ENCODE assay signal across 8 cellular contexts in the genomic region with DNA sequence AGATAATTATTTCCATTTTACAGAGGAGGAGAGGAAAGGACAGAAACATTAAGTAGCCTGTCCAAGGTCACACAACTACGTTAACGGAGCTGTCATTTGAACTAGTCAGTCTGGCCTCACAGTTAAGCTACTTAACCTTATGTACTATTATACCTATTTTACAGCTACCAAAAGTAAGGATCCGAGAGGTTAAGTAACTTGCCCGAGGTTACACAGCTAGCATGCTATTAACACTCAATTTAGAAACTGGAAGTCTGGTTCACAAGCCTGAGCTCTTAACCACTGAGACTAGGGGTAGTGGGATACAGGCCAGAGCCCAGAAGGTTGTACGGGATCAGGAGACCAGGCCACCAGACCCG. TPM values are rescaled to one million over a fixed set of nuclear protein-coding genes. Genes with fewer than 3 reads are reported as not detected.
A peak's percentile ranks its signal among the peaks of the same experiment; 100 is the strongest.
DNase-seq lines count a peak whose midpoint lies in the region; ATAC-seq and TF ChIP-seq lines count a peak whose summit lies in the region.

No MANE protein-coding gene starts in this region.

- peaks cover 40% of the 10 kb centered on the region for H3K79me2 ChIP-seq in DOHH2 (ENCODE audit: control insufficient read depth, low read length)

- H3K27ac ChIP-seq in DOHH2 (ENCODE audit: low read depth, low read length), result 0 out of 2 replicates have a peak overlapping the region, but pooled peaks have one; percentile 47
- H3K27ac ChIP-seq in RWPE2 (ENCODE audit: poor library complexity, severe bottlenecking), result peak overlapping the region; percentile 97
- peak overlapping the region; percentile 93 to 96 (median 95) for H3K27ac ChIP-seq in esophagus squamous epithelium
- H3K27ac ChIP-seq in prostate gland, result peak overlapping the region; percentile 90 to 94

- H3K27me3 ChIP-seq in DOHH2 (ENCODE audit: control insufficient read depth, low read length), result no peaks in the 10 kb centered on the region
- H3K27me3 ChIP-seq in RWPE2 (ENCODE audit: insufficient read depth, poor library complexity, severe bottlenecking), result no peaks in the 10 kb centered on the region
- no peaks in the 10 kb centered on the region for H3K27me3 ChIP-seq in esophagus squamous epithelium
- no peaks in the 10 kb centered on the region for H3K27me3 ChIP-seq in prostate gland (replicated peaks; ENCODE audit: insufficient read depth)

- no peak for DNase-seq in RWPE2 (ENCODE audit: low spot score)
- DNase-seq in esophagus squamous epithelium (lab: John Stamatoyannopoulos, UW), result no peak
- no peak for DNase-seq in prostate gland (ENCODE audit: low spot score)
- no peak for DNase-seq in DMS53 (lab: John Stamatoyannopoulos, UW)
- no peak for DNase-seq in NCI-H1048 (lab: John Stamatoyannopoulos, UW)
- DNase-seq in cerebellar nuclear complex (lab: John Stamatoyannopoulos, UW), result no peak
- no peak for DNase-seq in ureter (ENCODE audit: low spot score)

- intact Hi-C loops in esophagus squamous epithelium (cut with DNase I), result no loop called here
- intact Hi-C loops in prostate gland (cut with DNase I), result no loop called here

- H3K4me2 ChIP-seq in DOHH2 (ENCODE audit: low read length), result peak overlapping the region; percentile 97

- no peak for TF ChIP-seq CTCF in DOHH2 (IDR thresholded peaks at IDR 0.05; ENCODE audit: low read depth, low read length, poor library complexity, severe bottlenecking)
- TF ChIP-seq CTCF in RWPE2 (IDR thresholded peaks at IDR 0.05; ENCODE audit: poor library complexity, severe bottlenecking), result no peak
- no peak for TF ChIP-seq CTCF in esophagus squamous epithelium (IDR thresholded peaks at IDR 0.05)
- TF ChIP-seq CTCF in prostate gland (IDR thresholded peaks at IDR 0.05), result no peak

- H3F3A ChIP-seq in DOHH2 (ENCODE audit: control insufficient read depth, insufficient read depth), result peaks cover 13% of the 10 kb centered on the region

- ATAC-seq in RWPE2 (ENCODE audit: low read depth), result no peak

- TF ChIP-seq POLR2A in esophagus squamous epithelium (IDR thresholded peaks at IDR 0.05) (no peak), prostate gland (IDR thresholded peaks at IDR 0.05) (no peak)

- no peaks in the 10 kb centered on the region for H3K9me2 ChIP-seq in DOHH2 (replicated peaks; ENCODE audit: control insufficient read depth, low read length)

- H3K4me1 ChIP-seq in DOHH2 (ENCODE audit: control insufficient read depth, low read length), result peaks cover 48% of the 10 kb centered on the region
- H3K4me1 ChIP-seq in RWPE2 (ENCODE audit: insufficient read depth, poor library complexity, severe bottlenecking), result peaks cover 21% of the 10 kb centered on the region
- H3K4me1 ChIP-seq in esophagus squamous epithelium, result peaks cover 32 to 53% (median 43%) of the 10 kb centered on the region in 3 donors
- H3K4me1 ChIP-seq in prostate gland (replicated peaks), result peaks cover 15% of the 10 kb centered on the region

- H3K9me3 ChIP-seq in DOHH2 (ENCODE audit: control insufficient read depth, insufficient read depth, low read length) (no peaks in the 10 kb centered on the region), RWPE2 (ENCODE audit: severe bottlenecking) (no peaks in the 10 kb centered on the region), esophagus squamous epithelium (no peaks in the 10 kb centered on the region), prostate gland (no peaks in the 10 kb centered on the region)

- 35 to 46% methylated on average over 4 of the region's 6 CpGs for WGBS in esophagus squamous epithelium, 2 donors
- 37% methylated on average over 6 of the region's 6 CpGs for WGBS in prostate gland

- H3K36me3 ChIP-seq in DOHH2 (ENCODE audit: control insufficient read depth, low read length), result peaks cover 37% of the 10 kb centered on the region
- H3K36me3 ChIP-seq in RWPE2 (ENCODE audit: low read depth), result peaks cover 23% of the 10 kb centered on the region
- H3K36me3 ChIP-seq in esophagus squamous epithelium, result peaks cover 0 to 25% (median 5%) of the 10 kb centered on the region in 3 donors
- H3K36me3 ChIP-seq in prostate gland, result no peaks in the 10 kb centered on the region

- H3K4me3 ChIP-seq in DOHH2 (ENCODE audit: low read length) (peak overlapping the region; percentile 84), RWPE2 (ENCODE audit: severe bottlenecking) (peak overlapping the region; percentile 50), esophagus squamous epithelium (peak overlapping the region; percentile 58 to 87 (median 82)), prostate gland (peak overlapping the region; percentile 74 to 77)

- no peaks in the 10 kb centered on the region for H4K20me1 ChIP-seq in DOHH2 (ENCODE audit: control insufficient read depth, insufficient read depth, low read depth, low read length)

RNA-seq across cellular contexts. Expression of gene GLB1L, which starts 0.5 kb away (rescaled TPM):
- 1 to 10 TPM; 1.2 to 2.3 (median 1.7) TPM for total RNA-seq in esophagus squamous epithelium
- 10 to 100 TPM; 23.1 to 25.0 TPM for total RNA-seq in prostate gland
- 9.9 TPM for total RNA-seq in ureter

RNA-seq across cellular contexts. Expression of gene STK16, which starts 0.5 kb away (rescaled TPM):
- total RNA-seq in esophagus squamous epithelium, result 10 to 100 TPM in 3 of 4 donors, 1 to 10 TPM in 1; 8.6 to 27.4 (median 19.3) TPM
- total RNA-seq in prostate gland, result 10 to 100 TPM; 20.5 to 26.1 TPM
- total RNA-seq in ureter, result 32.9 TPM

RNA-seq across cellular contexts. Expression of gene TUBA4B, which starts 8.3 kb away (rescaled TPM):
- total RNA-seq in esophagus squamous epithelium (not detected), prostate gland (not detected), ureter (not detected)

RNA-seq across cellular contexts. Expression of gene TUBA4A, which starts 8.9 kb away (rescaled TPM):
- 100 to 1,000 TPM; 104 to 258 (median 169) TPM for total RNA-seq in esophagus squamous epithelium
- total RNA-seq in prostate gland, result 10 to 100 TPM; 43.5 to 51.2 TPM
- 85.1 TPM for total RNA-seq in ureter

RNA-seq across cellular contexts. Expression of gene ANKZF1, which starts 15.2 kb away (rescaled TPM):
- total RNA-seq in esophagus squamous epithelium (10 to 100 TPM; 10.2 to 54.9 (median 27.6) TPM), prostate gland (10 to 100 TPM; 64.4 to 85.7 TPM), ureter (73.1 TPM)

Comparison
In these comparisons a context has a peak if more than half of its experiments do, and no peak if none do; other contexts are left out.
1. H3K27ac ChIP-seq: peak in every context shown above with its lines; median percentile 97 in RWPE2; 95 in esophagus squamous epithelium; 92 in prostate gland; 47 in DOHH2.